11 cellular contexts compared by ENCODE assay signal in genomic region chr2:46535360-46535759, GRCh38. TPM values are rescaled to one million over a fixed set of nuclear protein-coding genes. Genes with fewer than 3 reads are reported as not detected.
DNase-seq lines count a peak whose midpoint lies in the region; ATAC-seq, FAIRE-seq and TF ChIP-seq lines count a peak whose summit lies in the region.
"Had no signal": no experiment of that assay in that cellular context is flagged by ENCODE, and none has a peak within 500 bp of the region (broad histone marks: within the 10 kb centered on the region; RNA-seq: fewer than 3 reads in every experiment).

No MANE protein-coding gene starts in this region.

- H3K36me3 Mint-ChIP-seq in H9 (ENCODE audit: insufficient read depth in 1 of 3, low read depth in 3 of 3): peaks cover 0 to 4% (median 0%) of the 10 kb centered on the region in 3 experiments; a peak in 2 of 7 replicates

- no peak overlapping the region for H2BK12ac ChIP-seq in H9 (ENCODE audit: insufficient read length, low read depth, low read length)

- no peak overlapping the region for H3K18ac ChIP-seq in H9 (ENCODE audit: insufficient read length, low read depth, low read length)

- H2BK120ac ChIP-seq in H9 (ENCODE audit: low read depth, low read length, poor library complexity, severe bottlenecking): no peak overlapping the region

- no peak overlapping the region for H3K9ac ChIP-seq in KMS-11
- H3K9ac ChIP-seq in H9 (ENCODE audit: extremely low read depth, insufficient read length, low read length): no peak overlapping the region

- H3T11ph ChIP-seq in H9 (ENCODE audit: low read length): no peak overlapping the region

- peak overlapping the region; percentile 34; the same call in 1 of the 2 replicates for H2AFZ ChIP-seq in KMS-11 (ENCODE audit: low read depth)
- H2AFZ ChIP-seq in H9 (ENCODE audit: low read length): no peak overlapping the region

- no peaks in the 10 kb centered on the region for H3K23me2 ChIP-seq in H9 (ENCODE audit: insufficient read length, low read depth, low read length, poor library complexity, severe bottlenecking)

- peaks cover 13% of the 10 kb centered on the region for H3K4me1 ChIP-seq in KMS-11 (ENCODE audit: low read depth, poor library complexity, severe bottlenecking)
- no peaks in the 10 kb centered on the region for H3K4me1 ChIP-seq in H9 (ENCODE audit: insufficient read depth, low read length)

- H4K8ac ChIP-seq in H9 (replicated peaks; ENCODE audit: insufficient read length, low read depth, low read length): no peak overlapping the region

- H3K36me3 ChIP-seq in KMS-11 (ENCODE audit: insufficient read depth): no peaks in the 10 kb centered on the region
- H3K36me3 ChIP-seq: vagina had no signal

- no peak overlapping the region for H3K4ac ChIP-seq in H9 (ENCODE audit: low read depth, low read length)

- H3K27me3 ChIP-seq in KMS-11 (ENCODE audit: insufficient read depth, low read depth): no peaks in the 10 kb centered on the region
- no peaks in the 10 kb centered on the region for H3K27me3 ChIP-seq in H9 (ENCODE audit: insufficient read depth, low read length)
- H3K27me3 ChIP-seq: vagina had no signal

- no peaks in the 10 kb centered on the region for H3K9me3 ChIP-seq in H9 (ENCODE audit: control insufficient read depth, low read depth, low read length)
- H3K9me3 ChIP-seq: vagina had no signal

- no peak overlapping the region for H2BK20ac ChIP-seq in H9 (ENCODE audit: low read depth, low read length, poor library complexity, severe bottlenecking)

- H3K4me1 Mint-ChIP-seq in H9: peaks cover 9 to 20% of the 10 kb centered on the region in 2 experiments

- H3K4me3 Mint-ChIP-seq in H9: no peak overlapping the region

- H3K9me3 Mint-ChIP-seq in H9: no peaks in the 10 kb centered on the region

- H3K27ac ChIP-seq in KMS-11 (peak overlapping the region; percentile 4; the same call in 1 of the 2 replicates), H9 (ENCODE audit: insufficient read length, low read depth, low read length) (no peak overlapping the region)
- H3K27ac ChIP-seq: vagina had no signal

- H3K4me3 ChIP-seq in KMS-11 (IDR thresholded peaks at IDR 0.05; ENCODE audit: insufficient read depth, low read depth, low read length): no peak overlapping the region
- H3K4me3 ChIP-seq: vagina had no signal

- no peak overlapping the region for H3K56ac ChIP-seq in H9 (ENCODE audit: insufficient read length, low read depth, low read length)

- H3K23ac ChIP-seq in H9 (ENCODE audit: insufficient read length, low read depth, low read length): no peak overlapping the region

- no peak overlapping the region; a peak in 1 of 7 replicates for H3K27ac Mint-ChIP-seq in H9

- DNase-seq in GM12892 (ENCODE audit: insufficient read length): no peak
- no peak for DNase-seq in inferior parietal cortex (ENCODE audit: extremely low spot score)
- DNase-seq in SW 1271 (lab: John Stamatoyannopoulos, UW): no peak
- no peak for DNase-seq in H9
- no peak for DNase-seq in cerebellar nuclear complex (lab: John Stamatoyannopoulos, UW)

- ATAC-seq in GM21515 (IDR thresholded peaks at IDR 0.05; ENCODE audit: unreplicated experiment) (peak; percentile 67), esophagus mucosa (peak; percentile 71)

- H4K20me1 ChIP-seq in KMS-11 (ENCODE audit: insufficient read depth): no peaks in the 10 kb centered on the region
- H4K20me1 ChIP-seq in H9 (ENCODE audit: control insufficient read depth, insufficient read depth, insufficient read length): no peaks in the 10 kb centered on the region

- WGBS in H9 (ENCODE audit: extremely low coverage, insufficient read length, low lambda C conversion rate): no CpG with 5 or more reads among the region's 1 CpG

- H3K79me1 ChIP-seq in H9 (ENCODE audit: insufficient read depth, low read depth, low read length, poor library complexity, severe bottlenecking): no peaks in the 10 kb centered on the region

- H2BK5ac ChIP-seq in H9 (ENCODE audit: insufficient read length, low read length): no peak overlapping the region

- H3K79me2 ChIP-seq in KMS-11 (ENCODE audit: insufficient read depth, low read depth) (no peaks in the 10 kb centered on the region), H9 (ENCODE audit: insufficient read depth, low read length) (no peaks in the 10 kb centered on the region; the same call in 1 of the 2 replicates)

- no peak for TF ChIP-seq POLR2A in GM12892 (IDR thresholded peaks at IDR 0.05; ENCODE audit: low read depth, low read length)

- no peak overlapping the region for H2BK15ac ChIP-seq in H9 (ENCODE audit: low read depth, low read length)

- H4K5ac ChIP-seq in H9 (ENCODE audit: insufficient read length, low read depth, low read length): no peak overlapping the region

- H2AK5ac ChIP-seq in H9 (ENCODE audit: insufficient read length, low read length): no peak overlapping the region

- no peak overlapping the region for H4K91ac ChIP-seq in H9 (ENCODE audit: insufficient read length, low read depth, low read length)

- TF ChIP-seq CTCF in KMS-11 (conservative IDR thresholded peaks at IDR 0.05; ENCODE audit: low read depth, low read length) (no peak), H9 (conservative IDR thresholded peaks at IDR 0.05) (no peak)

- no peak overlapping the region for H3K14ac ChIP-seq in H9 (ENCODE audit: insufficient read depth, low read length)

- H3K4me2 ChIP-seq in KMS-11 (peak overlapping the region; percentile 34), H9 (ENCODE audit: insufficient read depth, insufficient read length, low read length) (no peak overlapping the region)

- no peaks in the 10 kb centered on the region; the same call in none of the 2 replicates for H3K27me3 Mint-ChIP-seq in H9 (ENCODE audit: low read depth)

- FAIRE-seq in GM12892 (lab: Jason Lieb, UNC): peak; percentile 40
- FAIRE-seq: H54 had no signal

RNA-seq across cellular contexts. Expression of gene RHOQ, which starts 6.9 kb away (rescaled TPM):
- 39.2 TPM for polyA plus RNA-seq in GM12892 (2012; ENCODE audit: missing spikeins)
- total RNA-seq in esophagus mucosa (9.2 TPM), H9 (2021) (39.9 and 41.5 TPM in 2 replicates)

RNA-seq across cellular contexts. Expression of gene ATP6V1E2, which starts 7.0 kb away (rescaled TPM):
- polyA plus RNA-seq in GM12892 (2012; ENCODE audit: missing spikeins): 8.2 TPM
- total RNA-seq in esophagus mucosa (3.2 TPM), H9 (2021) (6.3 and 6.9 TPM in 2 replicates)

RNA-seq across cellular contexts. Expression of gene TMEM247, which starts 56.0 kb away (rescaled TPM):
- not detected for polyA plus RNA-seq in GM12892 (2012; ENCODE audit: missing spikeins)
- total RNA-seq in esophagus mucosa: not detected
- not detected in 2 replicates for total RNA-seq in H9 (2021)
- total RNA-seq: vagina had no signal
- polyA plus RNA-seq: adipose tissue had no signal
